Comparison of ENCODE assay signal across 8 cellular contexts in the genomic region with DNA sequence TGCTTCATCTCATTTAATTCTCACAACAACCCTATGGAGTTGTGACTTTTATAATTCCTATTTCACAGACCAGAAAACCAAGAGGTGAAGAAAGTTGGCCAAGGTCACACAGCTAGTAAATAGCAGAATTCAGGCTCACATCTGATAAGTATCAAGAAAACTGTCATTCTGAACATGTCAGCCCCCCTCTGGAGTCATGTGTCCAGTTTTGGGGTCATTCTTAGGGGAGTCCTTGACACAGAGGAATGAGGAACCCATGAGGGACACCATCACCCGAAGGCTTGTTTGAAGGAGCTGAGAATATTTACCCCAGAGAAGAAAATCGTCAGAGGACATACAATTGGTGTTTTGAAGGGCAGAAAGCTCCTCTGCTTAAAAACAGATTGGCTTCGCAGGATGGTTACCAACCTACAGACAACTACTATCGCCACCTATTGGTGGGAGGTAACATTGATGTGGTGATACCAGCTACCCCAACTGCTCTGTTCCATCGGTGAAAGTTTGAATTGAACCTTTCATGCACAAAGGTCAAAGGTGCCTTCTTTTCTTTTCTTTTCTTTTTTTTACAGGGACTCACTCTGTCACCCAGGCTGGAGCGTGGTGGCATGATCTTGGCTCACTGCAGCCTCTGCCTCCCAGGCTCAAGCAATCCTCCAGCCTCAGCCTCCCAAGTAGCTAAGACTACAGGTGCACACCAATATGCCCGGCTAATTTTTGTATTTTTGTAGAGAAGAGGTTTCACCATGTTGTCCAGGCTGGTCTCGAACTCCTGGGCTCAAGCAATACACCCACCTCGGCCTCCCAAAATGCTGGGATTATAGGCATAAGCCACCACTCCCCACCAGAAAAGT. TPM values are rescaled to one million over a fixed set of nuclear protein-coding genes. Genes with fewer than 3 reads are reported as not detected.
DNase-seq lines count a peak whose midpoint lies in the region; ATAC-seq and TF ChIP-seq lines count a peak whose summit lies in the region.

No MANE protein-coding gene starts in this region.

- no peak for ATAC-seq in HG03432 (IDR thresholded peaks at IDR 0.05; ENCODE audit: unreplicated experiment)
- ATAC-seq in omental fat pad (ENCODE audit: low FRiP score), result no peak

- no peaks in the 10 kb centered on the region for H3K9me2 ChIP-seq in OCI-LY7 (ENCODE audit: insufficient read depth, low read length)

- H2AFZ ChIP-seq in OCI-LY7 (ENCODE audit: low read length), result peak overlapping the region; percentile 89
- H2AFZ ChIP-seq in osteoblast (ENCODE audit: low read length), result no peak overlapping the region

- peaks cover 7% of the 10 kb centered on the region for H3K4me1 Mint-ChIP-seq in activated T-cell treated with anti-CD3 and anti-CD28 coated beads, Interleukin-2, amount 50 U/mL, for 24 hours (ENCODE audit: low read depth)

- peak; percentile 52 for DNase-seq in Daoy (ENCODE audit: low read depth)
- DNase-seq in OCI-LY7 (ENCODE audit: low spot score), result peak; percentile 88
- no peak for DNase-seq in activated T-cell treated with anti-CD3 and anti-CD28 coated beads, Interleukin-2, amount 50 U/mL, for 24 hours
- peak; percentile 57 for DNase-seq in fibroblast of the aortic adventitia (ENCODE audit: low read depth)
- no peak for DNase-seq in osteoblast (ENCODE audit: insufficient read length, low spot score, missing footprints)
- DNase-seq in omental fat pad (ENCODE audit: low spot score), result no peak

- peaks cover 20% of the 10 kb centered on the region for H3K27me3 ChIP-seq in osteoblast (ENCODE audit: insufficient read depth, low read length)

- no TSS peak for BruUV-seq in OCI-LY7 (replicated peaks; lab: Mats Ljungman, UMichigan)

- H3K4me3 ChIP-seq in OCI-LY7 (ENCODE audit: low read depth, low read length, poor library complexity, severe bottlenecking), result no peak overlapping the region
- no peak overlapping the region for H3K4me3 ChIP-seq in fibroblast of the aortic adventitia (ENCODE audit: low read depth, low read length)
- H3K4me3 ChIP-seq in osteoblast (ENCODE audit: insufficient read depth, low read length), result no peak overlapping the region

- H3K4me2 ChIP-seq in OCI-LY7 (ENCODE audit: low read length) (peak overlapping the region; percentile 40), osteoblast (ENCODE audit: insufficient read depth, low read length) (no peak overlapping the region)

- H3K27me3 Mint-ChIP-seq in activated T-cell treated with anti-CD3 and anti-CD28 coated beads, Interleukin-2, amount 50 U/mL, for 24 hours, result no peaks in the 10 kb centered on the region

- H3K79me2 ChIP-seq in OCI-LY7 (ENCODE audit: insufficient read depth, low read depth, low read length) (no peaks in the 10 kb centered on the region), osteoblast (ENCODE audit: insufficient read depth, low read length) (no peaks in the 10 kb centered on the region)

- TF ChIP-seq RAD21 in Ishikawa (IDR thresholded peaks at IDR 0.05; ENCODE audit: low read depth), result peak; percentile 77

- H3K27ac Mint-ChIP-seq in activated T-cell treated with anti-CD3 and anti-CD28 coated beads, Interleukin-2, amount 50 U/mL, for 24 hours, result peak overlapping the region; percentile 61

- no peak for TF ChIP-seq EP300 in Ishikawa (IDR thresholded peaks at IDR 0.05; ENCODE audit: borderline replicate concordance)

- POLR2A ChIA-PET in OCI-LY7 (lab: Charles Lee), result interaction anchor here (0.6 to 1.8 kb wide), 9 partner anchors 15 to 850 kb away, joined by 3 to 8 read pairs (median 4); a partner anchor contains a TSS

- no peaks in the 10 kb centered on the region for H3K9me3 Mint-ChIP-seq in activated T-cell treated with anti-CD3 and anti-CD28 coated beads, Interleukin-2, amount 50 U/mL, for 24 hours

- H4K20me1 ChIP-seq in OCI-LY7 (ENCODE audit: insufficient read depth, low read length) (no peaks in the 10 kb centered on the region), osteoblast (ENCODE audit: insufficient read depth, low read length) (no peaks in the 10 kb centered on the region)

- no peak overlapping the region for H3K4me3 Mint-ChIP-seq in activated T-cell treated with anti-CD3 and anti-CD28 coated beads, Interleukin-2, amount 50 U/mL, for 24 hours

- no peaks in the 10 kb centered on the region for H3K9me3 ChIP-seq in OCI-LY7 (ENCODE audit: low read length)
- H3K9me3 ChIP-seq in osteoblast (ENCODE audit: low read depth, low read length), result no peaks in the 10 kb centered on the region

- H3K4me1 ChIP-seq in OCI-LY7 (ENCODE audit: insufficient read depth, low read length, poor library complexity, severe bottlenecking) (peaks cover 11% of the 10 kb centered on the region), osteoblast (ENCODE audit: insufficient read depth, low read length) (no peaks in the 10 kb centered on the region)

- H3K36me3 Mint-ChIP-seq in activated T-cell treated with anti-CD3 and anti-CD28 coated beads, Interleukin-2, amount 50 U/mL, for 24 hours (ENCODE audit: low read depth), result no peaks in the 10 kb centered on the region

- H3K27ac ChIP-seq in OCI-LY7 (ENCODE audit: low read depth, low read length, poor library complexity, severe bottlenecking), result no peak overlapping the region
- H3K27ac ChIP-seq in osteoblast (ENCODE audit: low read depth, low read length), result no peak overlapping the region

- TF ChIP-seq CTCF in OCI-LY7 (conservative IDR thresholded peaks at IDR 0.05; ENCODE audit: low read length) (peak; percentile 91), fibroblast of the aortic adventitia (IDR thresholded peaks at IDR 0.05; ENCODE audit: insufficient read depth, low read length) (peak; percentile 73), osteoblast (IDR thresholded peaks at IDR 0.05; ENCODE audit: extremely low read depth, low read depth, low read length) (peak; percentile 72), omental fat pad (IDR thresholded peaks at IDR 0.05) (peak in 1 of 3 donors; percentile 3)

- CTCF ChIA-PET in OCI-LY7 (lab: Charles Lee; ENCODE audit: unreplicated experiment), result interaction anchor here (0.6 to 1.5 kb wide), 9 partner anchors 15 to 1942 kb away, joined by 3 to 5 read pairs (median 3); a partner anchor contains a TSS

- H3K36me3 ChIP-seq in OCI-LY7 (ENCODE audit: insufficient read depth, low read length), result no peaks in the 10 kb centered on the region
- no peaks in the 10 kb centered on the region for H3K36me3 ChIP-seq in osteoblast (ENCODE audit: insufficient read depth, low read length)

- intact Hi-C loops in OCI-LY7 (cut with micrococcal nuclease; ENCODE audit: unreplicated experiment), result loop anchor here (1.0 to 5.0 kb wide), 4 partner anchors 44 to 195 kb away; a partner anchor contains a TSS

TF ChIP-seq in Ishikawa, 13 proteins besides CTCF, POLR2A, EP300 and RAD21:
- no peak for TF ChIP-seq FOXM1 (IDR thresholded peaks at IDR 0.05; ENCODE audit: borderline replicate concordance, low read depth)
- TF ChIP-seq YY1 (IDR thresholded peaks at IDR 0.05; ENCODE audit: low read depth), result no peak
- no peak for TF ChIP-seq EGR1 (IDR thresholded peaks at IDR 0.05)
- no peak for TF ChIP-seq NFIC (IDR thresholded peaks at IDR 0.05)

RNA-seq across cellular contexts. Expression of a gene that starts 31.3 kb away (rescaled TPM):
- total RNA-seq in Daoy (2014; rRNA removed; shearing (Covaris generic)), result not detected in 2 replicates
- 0.95 and 1.1 TPM in 2 replicates for total RNA-seq in OCI-LY7 (2014; rRNA removed; shearing (Covaris generic))
- 0.99 and 1.0 TPM in 2 replicates for total RNA-seq in OCI-LY7 (2022)
- not detected in 2 replicates for total RNA-seq in fibroblast of the aortic adventitia (ENCODE audit: low replicate concordance)
- not detected in 2 replicates for total RNA-seq in osteoblast
- under 1 TPM in 1 of 4 donors, not detected in 3; 0.16 TPM for total RNA-seq in omental fat pad

RNA-seq across cellular contexts. Expression of a gene that starts 55.9 kb away (rescaled TPM):
- 32.9 and 41.0 TPM in 2 replicates for total RNA-seq in Daoy (2014; rRNA removed; shearing (Covaris generic))
- 72.5 and 78.5 TPM in 2 replicates for total RNA-seq in OCI-LY7 (2014; rRNA removed; shearing (Covaris generic))
- 251 and 258 TPM in 2 replicates for total RNA-seq in OCI-LY7 (2022)
- 74.3 and 108 TPM in 2 replicates for total RNA-seq in fibroblast of the aortic adventitia (ENCODE audit: low replicate concordance)
- total RNA-seq in osteoblast, result 50.7 and 53.3 TPM in 2 replicates
- 100 to 1,000 TPM in 1 of 4 donors, 10 to 100 TPM in 3; 61.6 to 101 (median 89.0) TPM for total RNA-seq in omental fat pad

Comparison
In these comparisons a context has a peak if more than half of its experiments do, and no peak if none do; other contexts are left out.
1. DNase-seq: peak in Daoy (single experiment), OCI-LY7 (single experiment) and fibroblast of the aortic adventitia (single experiment); none in activated T-cell treated with anti-CD3 and anti-CD28 coated beads, Interleukin-2, amount 50 U/mL, for 24 hours (single experiment), osteoblast (single experiment) and omental fat pad (single experiment).